ENCODE assay signal across 11 cellular contexts in the genomic region with DNA sequence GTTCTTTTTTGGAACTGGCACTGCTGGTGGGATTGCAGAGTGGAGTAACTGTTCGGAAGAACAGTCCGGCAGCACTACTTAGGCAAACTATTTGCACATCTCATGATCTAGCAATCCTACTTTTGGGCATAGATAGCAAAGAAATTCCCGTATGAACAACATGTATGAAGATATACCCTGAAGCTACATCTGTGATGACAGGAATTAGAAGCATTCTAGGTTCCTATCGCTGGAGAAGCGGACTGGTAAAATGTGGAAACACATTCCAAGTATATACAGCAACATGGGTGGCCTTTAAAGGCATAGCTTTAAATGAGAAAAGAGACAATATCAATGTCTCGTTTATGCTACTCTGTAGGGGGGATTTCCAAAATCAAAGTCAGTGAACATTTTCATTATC. TPM values are rescaled to one million over a fixed set of nuclear protein-coding genes. Genes with fewer than 3 reads are reported as not detected.
DNase-seq lines count a peak whose midpoint lies in the region; ATAC-seq lines count a peak whose summit lies in the region.
"Had no signal": no experiment of that assay in that cellular context is flagged by ENCODE, and none has a peak within 500 bp of the region (broad histone marks: within the 10 kb centered on the region; RNA-seq: fewer than 3 reads in every experiment).

No MANE protein-coding gene starts in this region.

- H3K4me3 Mint-ChIP-seq in activated T-cell treated with anti-CD3 and anti-CD28 coated beads, Interleukin-2, amount 50 U/mL, for 4 hours, result peak overlapping the region; percentile 92
- H3K4me3 Mint-ChIP-seq in activated T-helper 17 cell treated with anti-CD3 and anti-CD28 coated beads, Interleukin-2, amount 50 U/mL, for 72 hours, result peak overlapping the region; percentile 97

- no peaks in the 10 kb centered on the region for H3K27me3 Mint-ChIP-seq in activated T-cell treated with anti-CD3 and anti-CD28 coated beads, Interleukin-2, amount 50 U/mL, for 4 hours (ENCODE audit: low read depth)
- no peaks in the 10 kb centered on the region for H3K27me3 Mint-ChIP-seq in activated T-helper 17 cell treated with anti-CD3 and anti-CD28 coated beads, Interleukin-2, amount 50 U/mL, for 72 hours

- H3K36me3 ChIP-seq in iPS-15b (ENCODE audit: control insufficient read depth, insufficient read depth, low read length), result peaks cover 20% of the 10 kb centered on the region
- peaks cover 18 to 21% of the 10 kb centered on the region in 2 donors for H3K36me3 ChIP-seq in stomach smooth muscle (ENCODE audit: control insufficient read depth in 2 of 2, insufficient read depth in 2 of 2, low read length in 2 of 2)

- peaks cover 24% of the 10 kb centered on the region for H3K36me3 Mint-ChIP-seq in activated T-cell treated with anti-CD3 and anti-CD28 coated beads, Interleukin-2, amount 50 U/mL, for 4 hours (ENCODE audit: insufficient read depth)
- H3K36me3 Mint-ChIP-seq in activated T-helper 17 cell treated with anti-CD3 and anti-CD28 coated beads, Interleukin-2, amount 50 U/mL, for 72 hours (ENCODE audit: low read depth), result peaks cover 95% of the 10 kb centered on the region

- H3K27ac Mint-ChIP-seq in activated T-helper 17 cell treated with anti-CD3 and anti-CD28 coated beads, Interleukin-2, amount 50 U/mL, for 72 hours, result no peak overlapping the region

- H3K4me1 ChIP-seq in iPS-15b (ENCODE audit: control insufficient read depth, insufficient read depth, low read length), result peaks cover 8% of the 10 kb centered on the region
- H3K4me1 ChIP-seq in stomach smooth muscle (ENCODE audit: control insufficient read depth, insufficient read depth, low read length), result peaks cover 8% of the 10 kb centered on the region

- no peaks in the 10 kb centered on the region for H3K9me3 Mint-ChIP-seq in activated T-cell treated with anti-CD3 and anti-CD28 coated beads, Interleukin-2, amount 50 U/mL, for 4 hours
- no peaks in the 10 kb centered on the region for H3K9me3 Mint-ChIP-seq in activated T-helper 17 cell treated with anti-CD3 and anti-CD28 coated beads, Interleukin-2, amount 50 U/mL, for 72 hours

- no peak for ATAC-seq in activated T-cell treated with anti-CD3 and anti-CD28 coated beads, Interleukin-2, amount 50 U/mL, for 4 hours
- ATAC-seq in activated T-helper 17 cell treated with anti-CD3 and anti-CD28 coated beads, Interleukin-2, amount 50 U/mL, for 72 hours (replicated peaks), result no peak

- H3K27me3 ChIP-seq in iPS-15b (ENCODE audit: control insufficient read depth, insufficient read depth, low read length) (no peaks in the 10 kb centered on the region), stomach smooth muscle (ENCODE audit: control insufficient read depth in 1 of 2, insufficient read depth in 2 of 2, low read length in 2 of 2) (no peaks in the 10 kb centered on the region)

- H3K27ac ChIP-seq in stomach smooth muscle (ENCODE audit: low read length), result no peak overlapping the region

- no peak for DNase-seq in activated T-cell treated with anti-CD3 and anti-CD28 coated beads, Interleukin-2, amount 50 U/mL, for 4 hours
- DNase-seq in activated T-cell treated with anti-CD3 and anti-CD28 coated beads, Interleukin-2, amount 50 U/mL, for 1 hour, result no peak
- no peak for DNase-seq in NOMO-1 (lab: John Stamatoyannopoulos, UW; ENCODE audit: unreplicated experiment in 2 of 2)
- DNase-seq in activated CD8-positive, alpha-beta memory T cell treated with anti-CD3 and anti-CD28 coated beads for 24 hours, result no peak
- no peak for DNase-seq in stimulated activated CD4-positive, alpha-beta T cell treated with anti-CD3 and anti-CD28 coated beads, Interleukin-4, amount 100 ng/mL, for 1 hour
- DNase-seq: KG1 had no signal

- H3K9me3 ChIP-seq in iPS-15b (ENCODE audit: control insufficient read depth, insufficient read depth, low read length), result no peaks in the 10 kb centered on the region
- no peaks in the 10 kb centered on the region for H3K9me3 ChIP-seq in stomach smooth muscle (ENCODE audit: control insufficient read depth in 2 of 2, low read length in 2 of 2)

- H3K4me3 ChIP-seq in iPS-15b (ENCODE audit: low read depth, low read length) (peak overlapping the region; percentile 19), stomach smooth muscle (ENCODE audit: low read length in 2 of 2) (peak overlapping the region; percentile 27 to 59)

- H3K9ac ChIP-seq in iPS-15b (ENCODE audit: low read depth, low read length) (no peak overlapping the region), stomach smooth muscle (ENCODE audit: low read length in 2 of 2) (peak overlapping the region in 1 of 2 donors; percentile 22)

- peaks cover 55% of the 10 kb centered on the region for H3K4me1 Mint-ChIP-seq in activated T-cell treated with anti-CD3 and anti-CD28 coated beads, Interleukin-2, amount 50 U/mL, for 4 hours (ENCODE audit: low read depth)
- peaks cover 41% of the 10 kb centered on the region for H3K4me1 Mint-ChIP-seq in activated T-helper 17 cell treated with anti-CD3 and anti-CD28 coated beads, Interleukin-2, amount 50 U/mL, for 72 hours

RNA-seq across cellular contexts. Expression of gene DCAF16, which starts 3.1 kb away (rescaled TPM):
- 10 to 100 TPM; 34.1 to 44.4 (median 40.3) TPM for total RNA-seq in activated T-cell treated with anti-CD3 and anti-CD28 coated beads, Interleukin-2, amount 50 U/mL, for 4 hours
- total RNA-seq in activated T-helper 17 cell treated with anti-CD3 and anti-CD28 coated beads, Interleukin-2, amount 50 U/mL, for 72 hours, result 10 to 100 TPM; 37.2 to 54.4 TPM

RNA-seq across cellular contexts. Expression of gene NCAPG, which starts 3.3 kb away (rescaled TPM):
- 1 to 10 TPM; 6.0 to 8.4 (median 8.0) TPM for total RNA-seq in activated T-cell treated with anti-CD3 and anti-CD28 coated beads, Interleukin-2, amount 50 U/mL, for 4 hours
- 10 to 100 TPM; 71.1 to 75.6 TPM for total RNA-seq in activated T-helper 17 cell treated with anti-CD3 and anti-CD28 coated beads, Interleukin-2, amount 50 U/mL, for 72 hours

RNA-seq across cellular contexts. Expression of gene FAM184B, which starts 26.0 kb away (rescaled TPM):
- total RNA-seq in activated T-cell treated with anti-CD3 and anti-CD28 coated beads, Interleukin-2, amount 50 U/mL, for 4 hours, result under 1 TPM in 2 of 3 donors, not detected in 1; 0.03 TPM
- total RNA-seq in activated T-helper 17 cell treated with anti-CD3 and anti-CD28 coated beads, Interleukin-2, amount 50 U/mL, for 72 hours, result not detected
- total RNA-seq: myocyte, SK-MEL-5 had no signal

Comparison
In these comparisons a context has a peak if more than half of its experiments do, and no peak if none do; other contexts are left out.
1. RNA of gene NCAPG, which starts 3.3 kb away (total RNA-seq): 71.1 to 75.6 TPM in activated T-helper 17 cell treated with anti-CD3 and anti-CD28 coated beads, Interleukin-2, amount 50 U/mL, for 72 hours; 6.0 to 8.4 TPM in activated T-cell treated with anti-CD3 and anti-CD28 coated beads, Interleukin-2, amount 50 U/mL, for 4 hours; every median in the first group is over 4 times any median in the second.